In genomic region chr15:32698773-32699390, GRCh38 we compare ENCODE assay signal across 20 cellular contexts. TPM values are rescaled to one million over a fixed set of nuclear protein-coding genes. Genes with fewer than 3 reads are reported as not detected.
"Had no signal": no experiment of that assay in that cellular context is flagged by ENCODE, and none has a peak within 500 bp of the region (broad histone marks: within the 10 kb centered on the region; RNA-seq: fewer than 3 reads in every experiment).

No MANE protein-coding gene starts in this region.

- H3K4me3 ChIP-seq: colonic mucosa, lower lobe of right lung, neural progenitor cell, ovary, sigmoid colon, tibial artery had no signal

- H3K27ac ChIP-seq: colonic mucosa, lower lobe of right lung, neural progenitor cell, ovary, sigmoid colon, tibial artery had no signal

- H3K36me3 ChIP-seq: colonic mucosa, lower lobe of right lung, neural progenitor cell, ovary, sigmoid colon, tibial artery had no signal

- H3K4me2 ChIP-seq: neural progenitor cell had no signal

- H3K4me1 ChIP-seq: colonic mucosa, lower lobe of right lung, neural progenitor cell, sigmoid colon, tibial artery had no signal

- ATAC-seq: activated CD8-positive, alpha-beta T cell treated with anti-CD3 and anti-CD28 coated beads, Interleukin-2, amount 10 ng/mL, durations not matched to agents 7 days and 5 days; left colon; lower lobe of right lung; stimulated activated naive B cell treated with anti-CD40 and anti-IgM and Interleukin-4, amounts not matched to agents 10 μg/mL and 1 μg/mL and 100 μg/mL, for 72 hours had no signal

- DNase-seq: activated CD4-positive, alpha-beta T cell treated with anti-CD3 and anti-CD28 coated beads for 48 hours; activated CD8-positive, alpha-beta memory T cell treated with anti-CD3 and anti-CD28 coated beads, Interleukin-2, amount 50 U/mL, for 4 hours; activated CD8-positive, alpha-beta T cell treated with anti-CD3 and anti-CD28 coated beads, Interleukin-2, amount 10 ng/mL, durations not matched to agents 7 days and 5 days; activated gamma-delta T cell; activated T-cell treated with anti-CD3 and anti-CD28 coated beads, Interleukin-2, amount 50 U/mL, for 48 hours; amniotic stem cell; central memory CD4-positive, alpha-beta T cell; colonic mucosa; foreskin melanocyte; left colon; lower lobe of right lung; ovary; sigmoid colon; stimulated activated naive B cell treated with anti-CD40 and anti-IgM and Interleukin-4, amounts not matched to agents 10 μg/mL and 1 μg/mL and 100 μg/mL, for 72 hours; tibial artery had no signal

- H2AFZ ChIP-seq: neural progenitor cell had no signal

- H3K27me3 ChIP-seq: colonic mucosa, neural progenitor cell, ovary, sigmoid colon, tibial artery had no signal

- H3K4me1 Mint-ChIP-seq: brain; stimulated activated naive B cell treated with anti-CD40 and anti-IgM and Interleukin-4, amounts not matched to agents 10 μg/mL and 1 μg/mL and 100 μg/mL, for 72 hours had no signal

- H3K4me3 Mint-ChIP-seq: activated CD8-positive, alpha-beta T cell treated with anti-CD3 and anti-CD28 coated beads, Interleukin-2, amount 10 ng/mL, durations not matched to agents 7 days and 5 days; activated naive CD8-positive, alpha-beta T cell; brain; mesothelial cell of epicardium; neural progenitor cell; stimulated activated naive B cell treated with anti-CD40 and anti-IgM and Interleukin-4, amounts not matched to agents 10 μg/mL and 1 μg/mL and 100 μg/mL, for 72 hours had no signal

- H3K27me3 Mint-ChIP-seq: brain had no signal

- H3K9me3 Mint-ChIP-seq: mesothelial cell of epicardium; stimulated activated naive B cell treated with anti-CD40 and anti-IgM and Interleukin-4, amounts not matched to agents 10 μg/mL and 1 μg/mL and 100 μg/mL, for 72 hours had no signal

- H3K9ac ChIP-seq: neural progenitor cell had no signal

- H3K27ac Mint-ChIP-seq: activated CD8-positive, alpha-beta T cell treated with anti-CD3 and anti-CD28 coated beads, Interleukin-2, amount 10 ng/mL, durations not matched to agents 7 days and 5 days; activated naive CD8-positive, alpha-beta T cell; brain; mesothelial cell of epicardium; neural progenitor cell; stimulated activated naive B cell treated with anti-CD40 and anti-IgM and Interleukin-4, amounts not matched to agents 10 μg/mL and 1 μg/mL and 100 μg/mL, for 72 hours had no signal

- H3K36me3 Mint-ChIP-seq: activated naive CD8-positive, alpha-beta T cell; brain; stimulated activated naive B cell treated with anti-CD40 and anti-IgM and Interleukin-4, amounts not matched to agents 10 μg/mL and 1 μg/mL and 100 μg/mL, for 72 hours had no signal

- H3K9me3 ChIP-seq: colonic mucosa, lower lobe of right lung, ovary, sigmoid colon, tibial artery had no signal

RNA-seq across cellular contexts. Expression of gene GREM1, which starts 18.9 kb away (rescaled TPM):
- total RNA-seq: activated CD8-positive, alpha-beta T cell treated with anti-CD3 and anti-CD28 coated beads, Interleukin-2, amount 10 ng/mL, durations not matched to agents 7 days and 5 days; T-helper 1 cell treated with Interleukin-12 subunit alpha and Interleukin-12 subunit beta and Interleukin-4 antibody, amounts not matched to agents 30 ng/mL and 1 ng/mL, for 36 hours had no signal
